Comparison of ENCODE assay signal across 1 cellular context in genomic region chr12:104012331-104012730, GRCh38.
TF ChIP-seq lines count a peak whose summit lies in the region.

No MANE protein-coding gene starts in this region.

TF ChIP-seq in K562, 482 proteins besides CTCF, POLR2A, EP300 and RAD21:
- no peak for TF ChIP-seq KDM2B (CRISPR knock-in tag; IDR thresholded peaks at IDR 0.05)
- no peak for TF ChIP-seq ZNF395 (CRISPR knock-in tag; IDR thresholded peaks at IDR 0.05)
- TF ChIP-seq JUNB (CRISPR knock-in tag; conservative IDR thresholded peaks at IDR 0.05), result no peak
- TF ChIP-seq SNRNP70 (optimal IDR thresholded peaks at IDR 0.05; ENCODE audit: low read depth, low read length), result no peak
- no peak for TF ChIP-seq SMAD3 (CRISPR knock-in tag; conservative IDR thresholded peaks at IDR 0.05)
- no peak for TF ChIP-seq ZNF76 (CRISPR knock-in tag; IDR thresholded peaks at IDR 0.05; ENCODE audit: borderline replicate concordance)
- no peak for TF ChIP-seq KAT7 (CRISPR knock-in tag; IDR thresholded peaks at IDR 0.05; ENCODE audit: borderline replicate concordance)
- TF ChIP-seq PHF20 (IDR thresholded peaks at IDR 0.05; ENCODE audit: partially characterized antibody), result no peak
- no peak for TF ChIP-seq NR4A1 (CRISPR knock-in tag; IDR thresholded peaks at IDR 0.05)
- no peak for TF ChIP-seq NR4A1 (tag; IDR thresholded peaks at IDR 0.05)
- no peak for TF ChIP-seq WHSC1 (IDR thresholded peaks at IDR 0.05; ENCODE audit: low read length)
- TF ChIP-seq ZHX1 (conservative IDR thresholded peaks at IDR 0.05; ENCODE audit: low read length), result no peak
- TF ChIP-seq ZBTB49 (CRISPR knock-in tag; IDR thresholded peaks at IDR 0.05; ENCODE audit: borderline replicate concordance), result no peak
- no peak for TF ChIP-seq PKNOX1 (IDR thresholded peaks at IDR 0.05)
- no peak for TF ChIP-seq BRD9 (IDR thresholded peaks at IDR 0.05; ENCODE audit: low read depth, partially characterized antibody)
- no peak for TF ChIP-seq SAP30 (IDR thresholded peaks at IDR 0.05; ENCODE audit: borderline replicate concordance, insufficient read depth, low read depth, low read length, poor library complexity, severe bottlenecking)
- TF ChIP-seq ZKSCAN8 (CRISPR knock-in tag; IDR thresholded peaks at IDR 0.05), result no peak
- TF ChIP-seq PML (IDR thresholded peaks at IDR 0.05; ENCODE audit: low read length), result no peak
- no peak for TF ChIP-seq NFE2 (IDR thresholded peaks at IDR 0.05; ENCODE audit: low read depth)
- TF ChIP-seq HNRNPH1 (optimal IDR thresholded peaks at IDR 0.05; ENCODE audit: low read depth, low read length), result no peak
TF ChIP-seq in K562: peak in this region for 0.
